In the genomic region with DNA sequence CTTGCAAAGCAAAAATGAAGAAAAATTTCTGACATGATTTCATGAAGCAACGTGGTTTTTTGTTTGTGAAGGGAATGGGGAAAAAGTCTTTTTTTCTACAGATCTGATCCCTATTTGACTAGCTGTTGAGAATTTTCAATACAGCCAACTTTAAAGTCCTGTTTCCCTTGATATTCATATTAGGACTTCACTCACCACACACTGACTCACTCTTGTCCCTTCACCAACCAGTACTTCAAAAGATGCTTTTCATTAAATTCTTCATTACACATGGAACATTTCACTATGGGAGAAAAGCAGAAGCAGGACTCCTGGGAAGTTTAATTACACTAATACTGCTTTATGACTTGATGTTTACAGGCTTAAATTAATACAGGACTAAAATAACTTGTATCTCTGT, we compare ENCODE assay signal across 22 cellular contexts.
"Had no signal": no experiment of that assay in that cellular context is flagged by ENCODE, and none has a peak within 500 bp of the region (broad histone marks: within the 10 kb centered on the region; RNA-seq: fewer than 3 reads in every experiment).

No MANE protein-coding gene starts in this region.

- H3K9me2 ChIP-seq: SK-N-SH had no signal

- H3K27ac ChIP-seq: RWPE1 had no signal

- H3K9me3 ChIP-seq: SK-N-SH had no signal

- FAIRE-seq: HepG2 had no signal

- H3K9ac ChIP-seq: SK-N-SH had no signal

- ATAC-seq: HepG2, Panc1, PC-3 had no signal

- DNase-seq: IMR-90, Kasumi-1, KG1, MM.1S, NCI-H1092 treated with DMSO at 0.1 percent for 48 hours, NCI-H1436, NCI-H187, NCI-H2029, NCI-H2081 treated with DMSO at 0.1 percent for 48 hours, NCI-H2171, NCI-H226, NCI-H446, NCI-H510A, NCI-H524 treated with DMSO at 0.1 percent for 48 hours, NCI-H69, NCI-H774, PC-3, SHP77, SK-N-SH had no signal

- H3K4me2 ChIP-seq: SK-N-SH had no signal
